ENCODE assay signal across 22 cellular contexts in the genomic region with DNA sequence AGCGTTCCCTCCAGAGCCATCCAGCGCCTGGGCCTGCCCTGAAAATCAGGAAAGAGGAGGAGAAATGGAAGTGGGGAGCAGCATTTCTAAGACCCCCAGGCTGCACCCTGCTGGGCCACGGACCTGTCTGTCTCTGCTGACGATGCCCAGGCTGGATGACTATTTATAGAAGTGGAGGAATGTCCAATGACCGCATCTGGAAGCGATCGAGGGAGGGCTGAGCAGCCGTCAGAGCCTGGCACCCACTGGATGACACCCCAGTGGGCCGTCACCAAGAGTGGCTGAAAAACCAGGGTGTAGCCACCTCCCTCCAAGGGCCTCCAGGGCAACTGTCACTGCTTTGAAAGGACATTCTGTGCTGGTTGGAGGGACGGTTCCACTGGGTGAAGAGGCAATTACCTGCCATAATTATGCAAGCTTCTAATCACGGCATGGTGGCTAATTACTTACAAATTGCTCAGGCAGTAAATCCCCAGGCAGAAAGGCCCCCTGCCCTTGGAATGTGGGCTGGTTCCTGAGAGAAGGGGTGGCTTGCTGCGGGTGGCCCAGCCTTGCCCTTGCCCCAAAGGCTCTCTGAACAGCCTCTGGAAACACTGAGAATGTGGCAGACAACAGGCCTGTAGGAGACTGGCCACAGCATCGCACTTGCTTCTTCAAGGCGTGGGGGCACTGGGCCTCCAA.
DNase-seq lines count a peak whose midpoint lies in the region; ATAC-seq lines count a peak whose summit lies in the region.
"Had no signal": no experiment of that assay in that cellular context is flagged by ENCODE, and none has a peak within 500 bp of the region (broad histone marks: within the 10 kb centered on the region; RNA-seq: fewer than 3 reads in every experiment).

No MANE protein-coding gene starts in this region.

- no peak overlapping the region for H3K4me3 ChIP-seq in mesenchymal stem cell (ENCODE audit: insufficient read depth in 1 of 2, low read depth in 1 of 2, low read length in 2 of 2)
- H3K4me3 ChIP-seq in aorta (ENCODE audit: low read length in 2 of 2) = no peak overlapping the region
- H3K4me3 ChIP-seq: left lung, Peyer's patch, thyroid gland had no signal

- H2AFZ ChIP-seq in mesenchymal stem cell (ENCODE audit: low read depth, low read length) = peak overlapping the region; percentile 2

- peak overlapping the region in 1 of 2 experiments; percentile 18 for H2BK12ac ChIP-seq in mesenchymal stem cell (ENCODE audit: low read length in 2 of 2)

- intact Hi-C loops in aorta (cut with DNase I) = no loop called here

- H2BK15ac ChIP-seq in mesenchymal stem cell (ENCODE audit: low read depth, poor library complexity, severe bottlenecking) = no peak overlapping the region

- H3K23ac ChIP-seq in mesenchymal stem cell (ENCODE audit: low read length in 2 of 2) = no peak overlapping the region

- no peaks in the 10 kb centered on the region for H3K36me3 Mint-ChIP-seq in T-helper 17 cell (ENCODE audit: low read depth)
- H3K36me3 Mint-ChIP-seq: naive B cell had no signal

- no peak overlapping the region for H3K27ac ChIP-seq in mesenchymal stem cell (ENCODE audit: low read length, poor library complexity, severe bottlenecking)
- no peak overlapping the region for H3K27ac ChIP-seq in aorta (ENCODE audit: low read depth in 1 of 2, low read length in 2 of 2)
- H3K27ac ChIP-seq: 22Rv1, C4-2B, left lung, Peyer's patch, thyroid gland, VCaP had no signal

- H3K27me3 ChIP-seq in mesenchymal stem cell (ENCODE audit: control insufficient read depth in 1 of 2, insufficient read depth in 1 of 2, low read length in 2 of 2) (peaks cover 0 to 44% of the 10 kb centered on the region in 2 experiments), aorta (ENCODE audit: control insufficient read depth in 1 of 2, insufficient read depth in 2 of 2, low read length in 1 of 2) (no peaks in the 10 kb centered on the region)
- H3K27me3 ChIP-seq: Peyer's patch, thyroid gland had no signal

- no peak overlapping the region for H3K9ac ChIP-seq in mesenchymal stem cell (ENCODE audit: low read length)

- H3K9me3 ChIP-seq in mesenchymal stem cell (ENCODE audit: control insufficient read depth, low read length) (peaks cover under 1% of the 10 kb centered on the region), aorta (ENCODE audit: control insufficient read depth, low read length) (no peaks in the 10 kb centered on the region), T-helper 17 cell (ENCODE audit: control insufficient read depth, low read length, poor library complexity, severe bottlenecking) (no peaks in the 10 kb centered on the region)
- H3K9me3 ChIP-seq: left lung, Peyer's patch, thyroid gland had no signal

- H3K4me1 ChIP-seq in mesenchymal stem cell (ENCODE audit: control insufficient read depth, insufficient read depth, low read depth, low read length) (peaks cover 15% of the 10 kb centered on the region), aorta (ENCODE audit: control insufficient read depth in 1 of 2, insufficient read depth in 2 of 2, low read length in 2 of 2) (no peaks in the 10 kb centered on the region)
- H3K4me1 ChIP-seq: left lung, Peyer's patch, thyroid gland had no signal

- no peak overlapping the region for H4K91ac ChIP-seq in mesenchymal stem cell (ENCODE audit: low read length)

- WGBS in mesenchymal stem cell = 35% methylated on average over 14 of the region's 14 CpGs
- 40 to 42% methylated on average over 14 of the region's 14 CpGs for WGBS in aorta, 2 donors

- H3K18ac ChIP-seq in mesenchymal stem cell (ENCODE audit: low read depth in 1 of 2, low read length in 2 of 2) = peak overlapping the region in 1 of 2 experiments; percentile 22

- DNase-seq in NCI-H1417 (lab: John Stamatoyannopoulos, UW) (peak in 2 of 3 experiments; percentile 25 to 47), NCI-H1417 treated with DMSO at 0.1 percent for 48 hours (lab: John Stamatoyannopoulos, UW) (no peak), fibroblast of gingiva (ENCODE audit: low read depth) (peak; percentile 40), mesenchymal stem cell (peak; percentile 68), aorta (peak in 1 of 2 donors; percentile 84), T-helper 17 cell (no peak)
- no peak for DNase-seq in stimulated activated naive CD4-positive, alpha-beta T cell treated with Interleukin-2 at 50 U/mL for 16 hours (lab: John Stamatoyannopoulos, UW)
- DNase-seq: activated CD8-positive, alpha-beta T cell treated with anti-CD3 and anti-CD28 coated beads for 36 hours; activated T-cell treated with anti-CD3 and anti-CD28 coated beads, Interleukin-2, amount 50 U/mL, for 48 hours; central memory CD4-positive, alpha-beta T cell; DMS153; effector CD4-positive, alpha-beta T cell; hippocampal formation; left lung; naive B cell; NCI-H1436; thyroid gland had no signal

- H3K27ac Mint-ChIP-seq in T-helper 17 cell = no peak overlapping the region
- H3K27ac Mint-ChIP-seq: activated CD8-positive, alpha-beta T cell treated with anti-CD3 and anti-CD28 coated beads for 36 hours; naive B cell had no signal

- no peak overlapping the region for H3K14ac ChIP-seq in mesenchymal stem cell (ENCODE audit: low read length in 2 of 2)

- H4K8ac ChIP-seq in mesenchymal stem cell (ENCODE audit: low read length) = no peak overlapping the region

- H3K4me2 ChIP-seq in mesenchymal stem cell (ENCODE audit: low read length, poor library complexity, severe bottlenecking) = no peak overlapping the region

- no peaks in the 10 kb centered on the region for H3K79me1 ChIP-seq in mesenchymal stem cell (replicated peaks; ENCODE audit: low read length, poor library complexity, severe bottlenecking)

- H2BK120ac ChIP-seq in mesenchymal stem cell (ENCODE audit: low read depth, low read length) = no peak overlapping the region

- H3K4me1 Mint-ChIP-seq in T-helper 17 cell = peaks cover under 1% of the 10 kb centered on the region

- no peak overlapping the region for H2AK5ac ChIP-seq in mesenchymal stem cell (ENCODE audit: low read length, severe bottlenecking)

- H3K4me3 Mint-ChIP-seq in T-helper 17 cell = no peak overlapping the region
- H3K4me3 Mint-ChIP-seq: activated CD8-positive, alpha-beta T cell treated with anti-CD3 and anti-CD28 coated beads for 36 hours; naive B cell had no signal

- ATAC-seq in aorta (ENCODE audit: low FRiP score) (peak; percentile 39), HG03045 (IDR thresholded peaks at IDR 0.05; ENCODE audit: unreplicated experiment) (no peak), T-helper 17 cell (no peak)
- ATAC-seq: activated CD8-positive, alpha-beta T cell treated with anti-CD3 and anti-CD28 coated beads for 36 hours; left lung had no signal

- no peak overlapping the region for H2BK5ac ChIP-seq in mesenchymal stem cell (ENCODE audit: low read depth, low read length, poor library complexity, severe bottlenecking)

- H3K27me3 Mint-ChIP-seq in T-helper 17 cell = peaks cover 20% of the 10 kb centered on the region

- H3K4ac ChIP-seq in mesenchymal stem cell (ENCODE audit: low read depth in 1 of 2, low read length in 2 of 2) = no peak overlapping the region

- no peaks in the 10 kb centered on the region for H3K36me3 ChIP-seq in mesenchymal stem cell (ENCODE audit: control insufficient read depth in 1 of 2, insufficient read depth in 2 of 2, low read depth in 1 of 2, low read length in 2 of 2)
- H3K36me3 ChIP-seq in aorta (ENCODE audit: control insufficient read depth in 1 of 2, insufficient read depth in 2 of 2, low read length in 1 of 2) = no peaks in the 10 kb centered on the region
- H3K36me3 ChIP-seq: left lung, Peyer's patch, thyroid gland had no signal

Comparison
In these comparisons a context has a peak if more than half of its experiments do, and no peak if none do; other contexts are left out.
1. DNase-seq: peak in NCI-H1417 (2 of 3), fibroblast of gingiva (single experiment) and mesenchymal stem cell (single experiment); none in NCI-H1417 treated with DMSO at 0.1 percent for 48 hours (single experiment), T-helper 17 cell (0 of 3) and stimulated activated naive CD4-positive, alpha-beta T cell treated with Interleukin-2 at 50 U/mL for 16 hours (single experiment).